In genomic region chr1:51000651-51001050, GRCh38 we compare ENCODE assay signal across 21 cellular contexts. TPM values are rescaled to one million over a fixed set of nuclear protein-coding genes. Genes with fewer than 3 reads are reported as not detected.
DNase-seq lines count a peak whose midpoint lies in the region; ATAC-seq and TF ChIP-seq lines count a peak whose summit lies in the region.
"Had no signal": no experiment of that assay in that cellular context is flagged by ENCODE, and none has a peak within 500 bp of the region (broad histone marks: within the 10 kb centered on the region; RNA-seq: fewer than 3 reads in every experiment).

No MANE protein-coding gene starts in this region.

- H3K9me3 ChIP-seq in BE2C, result no peaks in the 10 kb centered on the region
- H3K9me3 ChIP-seq: mucosa of descending colon, tibial nerve had no signal

- no peaks in the 10 kb centered on the region for H3K4me1 ChIP-seq in BE2C
- H3K4me1 ChIP-seq: tibial nerve had no signal

- no peaks in the 10 kb centered on the region for H3K36me3 ChIP-seq in BE2C

- no peaks in the 10 kb centered on the region for H3K27me3 ChIP-seq in BE2C
- H3K27me3 ChIP-seq: tibial nerve had no signal

- DNase-seq in germinal center (ENCODE audit: low spot score) (peak; percentile 9), BE2C (no peak), GOT3 (lab: John Stamatoyannopoulos, UW) (no peak), GM20000 (ENCODE audit: low spot score) (no peak)
- DNase-seq: activated CD4-positive, alpha-beta memory T cell treated with anti-CD3 and anti-CD28 coated beads, Interleukin-2, amount 10 ng/mL, durations not matched to agents 7 days and 5 days; activated T-cell treated with anti-CD3 and anti-CD28 coated beads, Interleukin-2, amount 50 U/mL, for 4 hours; COR-L47; endodermal cell; Kasumi-1; mucosa of descending colon; NCI-H1436; NCI-H226; stimulated activated CD4-positive, alpha-beta T cell treated with anti-CD3 and anti-CD28 coated beads, Interleukin-12 subunit alpha, Interleukin-12 subunit beta, amount 100 ng/mL, for 4 hours; stimulated activated naive CD4-positive, alpha-beta T cell treated with Interleukin-2 at 50 U/mL for 16 hours had no signal

- ATAC-seq in GM19328 (IDR thresholded peaks at IDR 0.05; ENCODE audit: unreplicated experiment) (peak; percentile 38), GM21717 (IDR thresholded peaks at IDR 0.05; ENCODE audit: unreplicated experiment) (peak; percentile 14), HG03460 (IDR thresholded peaks at IDR 0.05; ENCODE audit: unreplicated experiment) (peak; percentile 35), HG02571 (IDR thresholded peaks at IDR 0.05; ENCODE audit: unreplicated experiment) (no peak)
- ATAC-seq: activated naive CD4-positive, alpha-beta T cell treated with anti-CD3 and anti-CD28 coated beads, Interleukin-2, amount 50 U/mL, for 72 hours; activated T-cell treated with anti-CD3 and anti-CD28 coated beads, Interleukin-2, amount 50 U/mL, for 4 hours; left lobe of liver; mucosa of descending colon had no signal

- TF ChIP-seq CTCF in BE2C (IDR thresholded peaks at IDR 0.05; ENCODE audit: low read depth, low read length) (no peak), GM20000 (IDR thresholded peaks at IDR 0.05; ENCODE audit: extremely low read depth, missing control alignments) (no peak)

- no peak overlapping the region for H3K4me3 ChIP-seq in BE2C (ENCODE audit: low read depth, low read length)
- H3K4me3 ChIP-seq: mucosa of descending colon, tibial nerve had no signal

RNA-seq across cellular contexts. Expression of gene CDKN2C, which starts 30.6 kb away (rescaled TPM):
- polyA plus RNA-seq in BE2C (2012; ENCODE audit: insufficient read depth, insufficient read length, low read depth), result 60.6 TPM

RNA-seq across cellular contexts. Expression of gene FAF1, which starts 40.6 kb away (rescaled TPM):
- polyA plus RNA-seq in BE2C (2012; ENCODE audit: insufficient read depth, insufficient read length, low read depth), result 29.0 TPM
